9 cellular contexts compared by ENCODE assay signal in genomic region chr20:2873747-2874041, GRCh38. TPM values are rescaled to one million over a fixed set of nuclear protein-coding genes. Genes with fewer than 3 reads are reported as not detected.
A peak's percentile ranks its signal among the peaks of the same experiment; 100 is the strongest.
DNase-seq lines count a peak whose midpoint lies in the region; ATAC-seq, FAIRE-seq and TF ChIP-seq lines count a peak whose summit lies in the region.
"Had no signal": no experiment of that assay in that cellular context is flagged by ENCODE, and none has a peak within 500 bp of the region (broad histone marks: within the 10 kb centered on the region; RNA-seq: fewer than 3 reads in every experiment).

No MANE protein-coding gene starts in this region.

- in situ Hi-C loops in GM12878 (cut with MboI), result no loop called here

- H3K9me3 ChIP-seq in RWPE2 (ENCODE audit: severe bottlenecking) (no peaks in the 10 kb centered on the region), GM12878 (replicated peaks; ENCODE audit: control insufficient read depth, insufficient read depth, low read length) (no peaks in the 10 kb centered on the region), kidney (ENCODE audit: control insufficient read depth in 1 of 2, low read length in 2 of 2) (no peaks in the 10 kb centered on the region)

- H3K9ac ChIP-seq in GM12878 (ENCODE audit: control insufficient read depth, insufficient read depth, low read length) (peak overlapping the region; percentile 85), kidney (ENCODE audit: low read length in 2 of 2) (peak overlapping the region in 1 of 2 donors; percentile 48)

- no TSS peak for BruUV-seq in GM12878 (replicated peaks; lab: Mats Ljungman, UMichigan)

- no peaks in the 10 kb centered on the region for H3K27me3 ChIP-seq in RWPE2 (ENCODE audit: insufficient read depth, poor library complexity, severe bottlenecking)
- H3K27me3 ChIP-seq in GM12878 (replicated peaks in 1 of 2; ENCODE audit: control insufficient read depth in 2 of 2, insufficient read depth in 2 of 2, low read length in 1 of 2), result no peaks in the 10 kb centered on the region

- H3K4me1 ChIP-seq in RWPE2 (ENCODE audit: insufficient read depth, poor library complexity, severe bottlenecking) (peaks cover 7% of the 10 kb centered on the region), GM12878 (ENCODE audit: control insufficient read depth, insufficient read depth, low read length) (peaks cover 13% of the 10 kb centered on the region), kidney (ENCODE audit: control insufficient read depth in 1 of 2, insufficient read depth in 1 of 2, low read depth in 1 of 2, low read length in 2 of 2) (peaks cover 8 to 25% of the 10 kb centered on the region in 2 donors)

- H3K4me2 ChIP-seq in GM12878 (ENCODE audit: control insufficient read depth, insufficient read depth), result peak overlapping the region; percentile 80

- 1% methylated on average over 25 of the region's 29 CpGs for WGBS in GM12878 (ENCODE audit: insufficient coverage, insufficient replicate concordance, low lambda C conversion rate, missing lambda C conversion rate)

- intact Hi-C loops in GM12878 (cut with micrococcal nuclease; ENCODE audit: unreplicated experiment), result loop anchor here (5.0 kb wide), 2 partner anchors 109 to 129 kb away; no protein-coding TSS in a partner anchor
- intact Hi-C loops in kidney (cut with DNase I), result no loop called here

- no peaks in the 10 kb centered on the region for H4K20me1 ChIP-seq in GM12878 (ENCODE audit: control insufficient read depth, insufficient read depth)

- H3K27ac ChIP-seq in RWPE2 (ENCODE audit: poor library complexity, severe bottlenecking) (peak overlapping the region; percentile 18), GM12878 (ENCODE audit: control insufficient read depth, insufficient read depth) (peak overlapping the region; percentile 76), kidney (ENCODE audit: low read depth in 2 of 2, low read length in 2 of 2) (no peak overlapping the region)

- no peak for DNase-seq in RWPE2 (ENCODE audit: low spot score)
- DNase-seq in GM12878 (ENCODE audit: low read depth, low spot score), result no peak
- peak; percentile 84 for DNase-seq in kidney
- DNase-seq in stimulated activated CD4-positive, alpha-beta T cell treated with anti-CD3 and anti-CD28 coated beads, Interleukin-2, amount 100 ng/mL, for 24 hours, result peak; percentile 62 to 65
- no peak for DNase-seq in KG1 (lab: John Stamatoyannopoulos, UW)
- no peak for DNase-seq in midbrain (lab: John Stamatoyannopoulos, UW)

- POLR2A ChIA-PET in GM12878 (lab: Charles Lee), result interaction anchor here (0.5 to 1.4 kb wide), 7 partner anchors 10 to 209 kb away, joined by 3 to 8 read pairs (median 4); partner anchors contain the start of gene IDH3B

- FAIRE-seq in GM12878 (lab: Jason Lieb, UNC), result no peak
- no peak for FAIRE-seq in kidney (lab: Jason Lieb, UNC)
- FAIRE-seq: frontal cortex had no signal

- TF ChIP-seq EP300 in GM12878 (IDR thresholded peaks at IDR 0.05; ENCODE audit: borderline replicate concordance in 1 of 2, control insufficient read depth in 1 of 2, low read depth in 2 of 2, low read length in 2 of 2), result no peak

- TF ChIP-seq CTCF in RWPE2 (IDR thresholded peaks at IDR 0.05; ENCODE audit: poor library complexity, severe bottlenecking), result no peak
- TF ChIP-seq CTCF in GM12878 (IDR thresholded peaks at IDR 0.05 in 2 of 3, conservative IDR thresholded peaks at IDR 0.05 in 1 of 3; ENCODE audit: control insufficient read depth in 2 of 3, extremely low read depth in 1 of 3, insufficient read depth in 1 of 3, low read depth in 3 of 3, low read length in 3 of 3), result no peak
- no peak for TF ChIP-seq CTCF in kidney (IDR thresholded peaks at IDR 0.05; ENCODE audit: borderline replicate concordance, extremely low read depth, insufficient read depth)

- SMC1A ChIA-PET in GM12878 (lab: Charles Lee; ENCODE audit: uncharacterized antibody, unreplicated experiment), result interaction anchor here (1.5 kb wide), 1 partner anchor 27 kb away, joined by 7 read pairs; no protein-coding TSS in a partner anchor

- no peak for TF ChIP-seq POLR2A in GM12878 (IDR thresholded peaks at IDR 0.05; ENCODE audit: low read depth, low read length)

- H3K36me3 ChIP-seq in RWPE2 (ENCODE audit: low read depth) (no peaks in the 10 kb centered on the region; the same call in 1 of the 2 replicates), GM12878 (ENCODE audit: control insufficient read depth in 2 of 2, insufficient read depth in 2 of 2, low read length in 1 of 2) (no peaks in the 10 kb centered on the region), kidney (ENCODE audit: control insufficient read depth in 1 of 2, insufficient read depth in 2 of 2, low read length in 2 of 2) (no peaks in the 10 kb centered on the region)

- CTCF ChIA-PET in GM12878 (lab: Yijun Ruan, JAX), result interaction anchor here (1.1 to 1.7 kb wide), 3 partner anchors 27 to 127 kb away, joined by 3 to 8 read pairs (median 3); no protein-coding TSS in a partner anchor

- RAD21 ChIA-PET in GM12878 (lab: Charles Lee; ENCODE audit: unreplicated experiment), result interaction anchor here (1.4 kb wide), 2 partner anchors 127 to 138 kb away, joined by 3 to 8 read pairs; no protein-coding TSS in a partner anchor

- peak overlapping the region; percentile 45; the same call in 1 of the 2 replicates for H2AFZ ChIP-seq in GM12878 (ENCODE audit: control insufficient read depth, low read depth, low read length)

- H3K4me3 ChIP-seq in RWPE2 (ENCODE audit: severe bottlenecking), result peak overlapping the region; percentile 74
- H3K4me3 ChIP-seq in GM12878, result peak overlapping the region; percentile 99
- H3K4me3 ChIP-seq in kidney (ENCODE audit: low read length in 2 of 2), result peak overlapping the region; percentile 85 to 86

- TF ChIP-seq RAD21 in GM12878 (IDR thresholded peaks at IDR 0.05; ENCODE audit: insufficient read depth, low read depth, low read length), result no peak

- ATAC-seq in GM18858 (IDR thresholded peaks at IDR 0.05; ENCODE audit: unreplicated experiment), result peak; percentile 28
- ATAC-seq in HG02938 (IDR thresholded peaks at IDR 0.05; ENCODE audit: unreplicated experiment), result peak; percentile 36
- no peak for ATAC-seq in RWPE2 (ENCODE audit: low read depth)
- ATAC-seq in GM12878, result peak; percentile 37; the same call in 2 of the 3 replicates

- H3K79me2 ChIP-seq in GM12878 (ENCODE audit: control insufficient read depth, insufficient read depth, low read length), result peaks cover 42% of the 10 kb centered on the region

RNA-seq across cellular contexts. Expression of gene PTPRA, which starts 0.4 kb away (rescaled TPM):
- 90.5 and 96.2 TPM in 2 replicates for total RNA-seq in GM12878 (2013; cell fraction: nucleolus; rRNA removed)
- total RNA-seq in GM12878 (2014; rRNA removed) (33.6 and 34.3 TPM in 2 replicates), GM12878 (2014; rRNA removed; fragmentation: Illumina TruSeq; extraction: Trizol) (26.5 and 28.9 TPM in 2 replicates), GM12878 (2021) (39.3 and 40.2 TPM in 2 replicates), kidney (70.3 TPM)
- polyA plus RNA-seq in GM12878 (2011; ENCODE audit: low read depth), result 18.7 TPM
- polyA plus RNA-seq in GM12878 (2011; rRNA removed) (61.9 and 75.7 TPM in 2 replicates), GM12878 (2014; fragmentation: Illumina TruSeq; extraction: Trizol) (62.1 and 71.5 TPM in 2 replicates), GM12878 (2014; fragmentation: Nextera tagmentation; extraction: Ambion mirVana) (1 to 10 TPM; 3.9 to 8.0 TPM), GM12878 (2014; rRNA removed) (34.9 and 36.0 TPM in 2 replicates), GM12878 (2016; fragmentation: Nextera tagmentation; extraction: Ambion mirVana) (10 to 100 TPM; 15.6 to 36.5 TPM), kidney (ENCODE audit: insufficient read depth, low read depth, low replicate concordance) (33.1 TPM)
- polyA plus RNA-seq in GM12878 (2011; cell fraction: cytosol; rRNA removed), result 36.1 and 37.8 TPM in 2 replicates
- polyA plus RNA-seq in GM12878 (2011; cell fraction: nucleus; rRNA removed), result 48.7 and 58.2 TPM in 2 replicates
- polyA plus RNA-seq in GM12878 (2012), result 22.9 and 28.1 TPM in 2 replicates
- polyA minus RNA-seq in GM12878 (2011; rRNA and poly(A)+ RNA removed), result 43.7 and 65.3 TPM in 2 replicates
- polyA minus RNA-seq in GM12878 (2011; cell fraction: cytosol; rRNA and poly(A)+ RNA removed), result 15.0 and 20.7 TPM in 2 replicates
- polyA minus RNA-seq in GM12878 (2011; cell fraction: nucleus; rRNA and poly(A)+ RNA removed), result 19.7 and 23.9 TPM in 2 replicates

RNA-seq across cellular contexts. Expression of gene VPS16, which starts 33.1 kb away (rescaled TPM):
- total RNA-seq in GM12878 (2013; cell fraction: nucleolus; rRNA removed), result 24.4 and 24.7 TPM in 2 replicates
- 26.6 and 27.2 TPM in 2 replicates for total RNA-seq in GM12878 (2014; rRNA removed)
- 16.1 and 16.8 TPM in 2 replicates for total RNA-seq in GM12878 (2014; rRNA removed; fragmentation: Illumina TruSeq; extraction: Trizol)
- total RNA-seq in GM12878 (2021), result 35.9 and 37.5 TPM in 2 replicates
- polyA plus RNA-seq in GM12878 (2011; ENCODE audit: low read depth), result 15.1 TPM
- 15.6 and 29.9 TPM in 2 replicates for polyA plus RNA-seq in GM12878 (2011; rRNA removed)
- polyA plus RNA-seq in GM12878 (2011; cell fraction: cytosol; rRNA removed), result 32.6 and 42.1 TPM in 2 replicates
- polyA plus RNA-seq in GM12878 (2011; cell fraction: nucleus; rRNA removed), result 161 and 180 TPM in 2 replicates
- polyA plus RNA-seq in GM12878 (2012), result 22.8 and 23.0 TPM in 2 replicates
- polyA plus RNA-seq in GM12878 (2014; fragmentation: Illumina TruSeq; extraction: Trizol), result 9.5 and 18.1 TPM in 2 replicates
- polyA plus RNA-seq in GM12878 (2014; fragmentation: Nextera tagmentation; extraction: Ambion mirVana), result 10 to 100 TPM in 1 of 2 experiments, 1 to 10 TPM in 1; 8.4 to 19.4 TPM
- 31.8 and 34.3 TPM in 2 replicates for polyA plus RNA-seq in GM12878 (2014; rRNA removed)
- polyA plus RNA-seq in GM12878 (2016; fragmentation: Nextera tagmentation; extraction: Ambion mirVana), result 10 to 100 TPM; 26.3 to 26.5 TPM
- polyA minus RNA-seq in GM12878 (2011; rRNA and poly(A)+ RNA removed), result 31.6 and 44.2 TPM in 2 replicates
- 14.2 and 15.5 TPM in 2 replicates for polyA minus RNA-seq in GM12878 (2011; cell fraction: cytosol; rRNA and poly(A)+ RNA removed)
- 34.2 and 39.6 TPM in 2 replicates for polyA minus RNA-seq in GM12878 (2011; cell fraction: nucleus; rRNA and poly(A)+ RNA removed)
- 38.6 TPM for total RNA-seq in kidney
- polyA plus RNA-seq in kidney (ENCODE audit: insufficient read depth, low read depth, low replicate concordance), result 38.8 TPM

RNA-seq across cellular contexts. Expression of gene PCED1A, which starts 33.2 kb away (rescaled TPM):
- 46.9 and 56.1 TPM in 2 replicates for total RNA-seq in GM12878 (2013; cell fraction: nucleolus; rRNA removed)
- total RNA-seq in GM12878 (2014; rRNA removed) (16.0 and 17.8 TPM in 2 replicates), GM12878 (2014; rRNA removed; fragmentation: Illumina TruSeq; extraction: Trizol) (9.1 and 9.5 TPM in 2 replicates), GM12878 (2021) (24.0 and 28.6 TPM in 2 replicates), kidney (47.7 TPM)
- 11.6 TPM for polyA plus RNA-seq in GM12878 (2011; ENCODE audit: low read depth)
- polyA plus RNA-seq in GM12878 (2011; rRNA removed) (9.1 and 18.8 TPM in 2 replicates), GM12878 (2014; fragmentation: Illumina TruSeq; extraction: Trizol) (3.9 and 11.3 TPM in 2 replicates), GM12878 (2014; fragmentation: Nextera tagmentation; extraction: Ambion mirVana) (10 to 100 TPM in 1 of 2 experiments, 1 to 10 TPM in 1; 4.5 to 12.7 TPM), GM12878 (2014; rRNA removed) (30.9 and 33.7 TPM in 2 replicates), GM12878 (2016; fragmentation: Nextera tagmentation; extraction: Ambion mirVana) (10 to 100 TPM in 1 of 2 experiments, 1 to 10 TPM in 1; 7.0 to 11.2 TPM), kidney (ENCODE audit: insufficient read depth, low read depth, low replicate concordance) (43.6 TPM)
- 20.9 and 28.3 TPM in 2 replicates for polyA plus RNA-seq in GM12878 (2011; cell fraction: cytosol; rRNA removed)
- polyA plus RNA-seq in GM12878 (2011; cell fraction: nucleus; rRNA removed), result 114 and 156 TPM in 2 replicates
- 30.4 and 31.3 TPM in 2 replicates for polyA plus RNA-seq in GM12878 (2012)
- polyA minus RNA-seq in GM12878 (2011; rRNA and poly(A)+ RNA removed), result 4.1 and 6.3 TPM in 2 replicates
- 6.7 and 10.7 TPM in 2 replicates for polyA minus RNA-seq in GM12878 (2011; cell fraction: cytosol; rRNA and poly(A)+ RNA removed)
- 16.2 and 19.4 TPM in 2 replicates for polyA minus RNA-seq in GM12878 (2011; cell fraction: nucleus; rRNA and poly(A)+ RNA removed)

RNA-seq across cellular contexts. Expression of gene TMEM239, which starts 57.5 kb away (rescaled TPM):
- total RNA-seq in GM12878 (2013; cell fraction: nucleolus; rRNA removed), result not detected in 2 replicates
- not detected in 2 replicates for total RNA-seq in GM12878 (2014; rRNA removed)
- not detected in 2 replicates for total RNA-seq in GM12878 (2014; rRNA removed; fragmentation: Illumina TruSeq; extraction: Trizol)
- not detected in 2 replicates for total RNA-seq in GM12878 (2021)
- not detected for polyA plus RNA-seq in GM12878 (2011; ENCODE audit: low read depth)
- polyA plus RNA-seq in GM12878 (2011; rRNA removed), result not detected in 2 replicates
- not detected in 2 replicates for polyA plus RNA-seq in GM12878 (2011; cell fraction: cytosol; rRNA removed)
- not detected in 2 replicates for polyA plus RNA-seq in GM12878 (2011; cell fraction: nucleus; rRNA removed)
- not detected in 2 replicates for polyA plus RNA-seq in GM12878 (2012)
- polyA plus RNA-seq in GM12878 (2014; fragmentation: Illumina TruSeq; extraction: Trizol), result not detected in 2 replicates
- not detected for polyA plus RNA-seq in GM12878 (2014; fragmentation: Nextera tagmentation; extraction: Ambion mirVana)
- polyA plus RNA-seq in GM12878 (2014; rRNA removed), result not detected in 2 replicates
- not detected for polyA plus RNA-seq in GM12878 (2016; fragmentation: Nextera tagmentation; extraction: Ambion mirVana)
- polyA minus RNA-seq in GM12878 (2011; rRNA and poly(A)+ RNA removed), result not detected in 2 replicates
- not detected in 2 replicates for polyA minus RNA-seq in GM12878 (2011; cell fraction: cytosol; rRNA and poly(A)+ RNA removed)
- not detected in 2 replicates for polyA minus RNA-seq in GM12878 (2011; cell fraction: nucleus; rRNA and poly(A)+ RNA removed)
- not detected for total RNA-seq in kidney
- polyA plus RNA-seq in kidney (ENCODE audit: insufficient read depth, low read depth, low replicate concordance), result not detected
- total RNA-seq: frontal cortex had no signal

RNA-seq across cellular contexts. Expression of gene C20orf141, which starts 58.9 kb away (rescaled TPM):
- not detected in 2 replicates for total RNA-seq in GM12878 (2013; cell fraction: nucleolus; rRNA removed)
- total RNA-seq in GM12878 (2014; rRNA removed) (not detected in 2 replicates), GM12878 (2014; rRNA removed; fragmentation: Illumina TruSeq; extraction: Trizol) (not detected in 2 replicates), GM12878 (2021) (not detected in 2 replicates), kidney (not detected)
- polyA plus RNA-seq in GM12878 (2011; ENCODE audit: low read depth), result not detected
- polyA plus RNA-seq in GM12878 (2011; rRNA removed) (not detected in 2 replicates), GM12878 (2014; fragmentation: Illumina TruSeq; extraction: Trizol) (not detected in 2 replicates), GM12878 (2014; fragmentation: Nextera tagmentation; extraction: Ambion mirVana) (not detected), GM12878 (2014; rRNA removed) (not detected in 2 replicates), GM12878 (2016; fragmentation: Nextera tagmentation; extraction: Ambion mirVana) (not detected), kidney (ENCODE audit: insufficient read depth, low read depth, low replicate concordance) (not detected)
- not detected in 2 replicates for polyA plus RNA-seq in GM12878 (2011; cell fraction: cytosol; rRNA removed)
- polyA plus RNA-seq in GM12878 (2011; cell fraction: nucleus; rRNA removed), result not detected in 2 replicates
- polyA plus RNA-seq in GM12878 (2012), result not detected in 2 replicates
- not detected in 2 replicates for polyA minus RNA-seq in GM12878 (2011; rRNA and poly(A)+ RNA removed)
- polyA minus RNA-seq in GM12878 (2011; cell fraction: cytosol; rRNA and poly(A)+ RNA removed), result not detected in 2 replicates
- polyA minus RNA-seq in GM12878 (2011; cell fraction: nucleus; rRNA and poly(A)+ RNA removed), result not detected in 2 replicates
- total RNA-seq: frontal cortex had no signal

Comparison
In these comparisons a context has a peak if more than half of its experiments do, and no peak if none do; other contexts are left out.
1. DNase-seq: peak in kidney (single experiment) and stimulated activated CD4-positive, alpha-beta T cell treated with anti-CD3 and anti-CD28 coated beads, Interleukin-2, amount 100 ng/mL, for 24 hours (2 of 2); none in RWPE2 (single experiment), GM12878 (single experiment), KG1 (single experiment) and midbrain (single experiment).
2. H3K27ac ChIP-seq: peak in RWPE2 (single experiment) and GM12878 (single experiment); none in kidney (0 of 2).
3. Peak in every context shown above with its lines, with median percentiles within 50 percentile points of each other: H3K4me3 ChIP-seq.